8 cellular contexts compared by ENCODE assay signal in genomic region chr19:52689804-52690394, GRCh38. TPM values are rescaled to one million over a fixed set of nuclear protein-coding genes. Genes with fewer than 3 reads are reported as not detected.
DNase-seq lines count a peak whose midpoint lies in the region; ATAC-seq lines count a peak whose summit lies in the region.

No MANE protein-coding gene starts in this region.

- intact Hi-C loops in activated CD4-positive, alpha-beta T cell treated with anti-CD3 and anti-CD28 coated beads, Interleukin-2, amount 10 ng/mL, durations not matched to agents 24 days and 14 days (cut with micrococcal nuclease): loop anchor here (1.0 to 2.0 kb wide), 3 partner anchors 45 to 163 kb away; partner anchors contain the start of genes ZNF611, ZNF808 and ZNF83

- ATAC-seq in HG03521 (IDR thresholded peaks at IDR 0.05; ENCODE audit: unreplicated experiment): peak; percentile 29
- no peak for ATAC-seq in GM21786 (IDR thresholded peaks at IDR 0.05; ENCODE audit: unreplicated experiment)

- H3K9me3 Mint-ChIP-seq in activated CD4-positive, alpha-beta T cell treated with anti-CD3 and anti-CD28 coated beads, Interleukin-2, amount 10 ng/mL, durations not matched to agents 24 days and 14 days: peaks cover 2% of the 10 kb centered on the region

- H3K36me3 Mint-ChIP-seq in activated CD4-positive, alpha-beta T cell treated with anti-CD3 and anti-CD28 coated beads, Interleukin-2, amount 10 ng/mL, durations not matched to agents 24 days and 14 days (ENCODE audit: low read depth): peaks cover 24% of the 10 kb centered on the region

- H3K4me3 Mint-ChIP-seq in activated CD4-positive, alpha-beta T cell treated with anti-CD3 and anti-CD28 coated beads, Interleukin-2, amount 10 ng/mL, durations not matched to agents 24 days and 14 days: peak overlapping the region; percentile 94

- DNase-seq in activated effector memory CD4-positive, alpha-beta T cell treated with anti-CD3 and anti-CD28 coated beads, Interleukin-2, amount 50 U/mL, for 16 hours: peak; percentile 79
- DNase-seq in activated effector memory CD4-positive, alpha-beta T cell treated with Interleukin-2 at 50 U/mL for 16 hours: no peak
- peak; percentile 83 for DNase-seq in activated CD4-positive, alpha-beta T cell treated with anti-CD3 and anti-CD28 coated beads, Interleukin-2, amount 10 ng/mL, durations not matched to agents 24 days and 14 days
- DNase-seq in mesenteric fat pad (ENCODE audit: low spot score): peak; percentile 91
- DNase-seq in stimulated activated CD8-positive, alpha-beta memory T cell treated with anti-CD3 and anti-CD28 coated beads, Interleukin-7, amount 100 ng/mL, for 24 hours (ENCODE audit: low read depth): peak; percentile 2

- peaks cover 22% of the 10 kb centered on the region for H3K4me1 Mint-ChIP-seq in activated CD4-positive, alpha-beta T cell treated with anti-CD3 and anti-CD28 coated beads, Interleukin-2, amount 10 ng/mL, durations not matched to agents 24 days and 14 days

- WGBS in ectodermal cell, 2 experiments: 1% methylated on average over 31 to 35 of the region's 35 CpGs

- no peaks in the 10 kb centered on the region for H3K27me3 ChIP-seq in ectodermal cell (ENCODE audit: control insufficient read depth, insufficient read depth, low read length, poor library complexity, severe bottlenecking)

- no peaks in the 10 kb centered on the region for H3K36me3 ChIP-seq in ectodermal cell (ENCODE audit: control insufficient read depth, insufficient read depth, low read length)

- H3K27me3 Mint-ChIP-seq in activated CD4-positive, alpha-beta T cell treated with anti-CD3 and anti-CD28 coated beads, Interleukin-2, amount 10 ng/mL, durations not matched to agents 24 days and 14 days: no peaks in the 10 kb centered on the region

- no peaks in the 10 kb centered on the region for H3K9me3 ChIP-seq in ectodermal cell (ENCODE audit: control insufficient read depth, low read length)

- H3K4me3 ChIP-seq in ectodermal cell (ENCODE audit: insufficient read depth, low read depth, low read length): peak overlapping the region; percentile 79

- peak overlapping the region; percentile 91 for H3K27ac Mint-ChIP-seq in activated CD4-positive, alpha-beta T cell treated with anti-CD3 and anti-CD28 coated beads, Interleukin-2, amount 10 ng/mL, durations not matched to agents 24 days and 14 days

- H3K4me1 ChIP-seq in ectodermal cell (ENCODE audit: control insufficient read depth, insufficient read depth, low read length): peaks cover 4% of the 10 kb centered on the region

- peak overlapping the region; percentile 38 for H3K27ac ChIP-seq in ectodermal cell (ENCODE audit: insufficient read depth, low read depth, low read length, poor library complexity, severe bottlenecking)

RNA-seq across cellular contexts. Expression of gene ZNF611, which starts 44.9 kb away (rescaled TPM):
- total RNA-seq in activated CD4-positive, alpha-beta T cell treated with anti-CD3 and anti-CD28 coated beads, Interleukin-2, amount 10 ng/mL, durations not matched to agents 24 days and 14 days: 15.9 and 18.2 TPM in 2 replicates
- polyA plus RNA-seq in ectodermal cell (2013, experiment 1 of 4): 14.5 TPM
- 15.2 TPM for polyA plus RNA-seq in ectodermal cell (2013, experiment 2 of 4)
- polyA plus RNA-seq in ectodermal cell (2013, experiment 3 of 4): 8.1 TPM
- polyA plus RNA-seq in ectodermal cell (2013, experiment 4 of 4): 7.7 TPM
- 23.1 TPM for total RNA-seq in mesenteric fat pad

RNA-seq across cellular contexts. Expression of gene ZNF83, which starts 51.7 kb away (rescaled TPM):
- 22.1 and 26.3 TPM in 2 replicates for total RNA-seq in activated CD4-positive, alpha-beta T cell treated with anti-CD3 and anti-CD28 coated beads, Interleukin-2, amount 10 ng/mL, durations not matched to agents 24 days and 14 days
- 67.3 TPM for polyA plus RNA-seq in ectodermal cell (2013, experiment 1 of 4)
- polyA plus RNA-seq in ectodermal cell (2013, experiment 2 of 4): 69.6 TPM
- 58.2 TPM for polyA plus RNA-seq in ectodermal cell (2013, experiment 3 of 4)
- 61.5 TPM for polyA plus RNA-seq in ectodermal cell (2013, experiment 4 of 4)
- 30.0 TPM for total RNA-seq in mesenteric fat pad
